ENCODE assay signal across 7 cellular contexts in genomic region chr3:17023006-17023664, GRCh38.
DNase-seq lines count a peak whose midpoint lies in the region; ATAC-seq and TF ChIP-seq lines count a peak whose summit lies in the region.

No MANE protein-coding gene starts in this region.

- H3K27ac Mint-ChIP-seq in activated naive CD4-positive, alpha-beta T cell treated with anti-CD3 and anti-CD28 coated beads for 36 hours = peak overlapping the region; percentile 90
- no peak overlapping the region for H3K27ac Mint-ChIP-seq in nephron progenitor cell

- no peak for TF ChIP-seq CTCF in nephron progenitor cell (IDR thresholded peaks at IDR 0.05)
- TF ChIP-seq CTCF in adrenal gland (IDR thresholded peaks at IDR 0.05) = no peak

- ATAC-seq in GM21367 (IDR thresholded peaks at IDR 0.05; ENCODE audit: unreplicated experiment) (peak; percentile 71), HG03520 (IDR thresholded peaks at IDR 0.05; ENCODE audit: unreplicated experiment) (peak; percentile 89)

- no peaks in the 10 kb centered on the region for H3K27me3 Mint-ChIP-seq in activated naive CD4-positive, alpha-beta T cell treated with anti-CD3 and anti-CD28 coated beads for 36 hours (ENCODE audit: low read depth)
- peaks cover 2% of the 10 kb centered on the region for H3K27me3 Mint-ChIP-seq in nephron progenitor cell (ENCODE audit: low read depth, poor library complexity)

- CTCF ChIA-PET in activated naive CD4-positive, alpha-beta T cell treated with anti-CD3 and anti-CD28 coated beads for 36 hours (lab: Charles Lee) = interaction anchor here (1.0 to 1.4 kb wide), 2 partner anchors 124 to 137 kb away, joined by 3 read pairs; no protein-coding TSS in a partner anchor

- no peaks in the 10 kb centered on the region for H3K36me3 ChIP-seq in adrenal gland (replicated peaks in 1 of 2)

- 78 to 82% (median 80%) methylated on average over 6 of the region's 6 CpGs for WGBS in adrenal gland, 4 donors

- no peak overlapping the region for H3K27ac ChIP-seq in adrenal gland

- H3K9me3 Mint-ChIP-seq in activated naive CD4-positive, alpha-beta T cell treated with anti-CD3 and anti-CD28 coated beads for 36 hours = no peaks in the 10 kb centered on the region
- H3K9me3 Mint-ChIP-seq in nephron progenitor cell = no peaks in the 10 kb centered on the region

- H3K9me3 ChIP-seq in adrenal gland (replicated peaks in 1 of 3) = no peaks in the 10 kb centered on the region

- H3K36me3 Mint-ChIP-seq in activated naive CD4-positive, alpha-beta T cell treated with anti-CD3 and anti-CD28 coated beads for 36 hours (ENCODE audit: low read depth) = no peaks in the 10 kb centered on the region
- no peaks in the 10 kb centered on the region for H3K36me3 Mint-ChIP-seq in nephron progenitor cell (ENCODE audit: low read depth)

- peaks cover 0 to 4% of the 10 kb centered on the region in 2 donors for H3K4me1 ChIP-seq in adrenal gland (replicated peaks in 1 of 2)

- intact Hi-C loops in activated naive CD4-positive, alpha-beta T cell treated with anti-CD3 and anti-CD28 coated beads for 36 hours (cut with micrococcal nuclease) = loop anchor here (1.0 to 5.0 kb wide), 8 partner anchors 121 to 736 kb away; partner anchors contain the start of gene RFTN1
- intact Hi-C loops in adrenal gland (cut with DNase I) = loop anchor here in 1 of 2 donors (10.0 kb wide), 1 partner anchor 212 kb away; no protein-coding TSS in a partner anchor

- no peak for TF ChIP-seq POLR2A in adrenal gland (IDR thresholded peaks at IDR 0.05)

- H3K4me3 Mint-ChIP-seq in activated naive CD4-positive, alpha-beta T cell treated with anti-CD3 and anti-CD28 coated beads for 36 hours = peak overlapping the region; percentile 60
- H3K4me3 Mint-ChIP-seq in nephron progenitor cell = no peak overlapping the region

- no peak overlapping the region for H3K4me3 ChIP-seq in adrenal gland

- H3K4me1 Mint-ChIP-seq in activated naive CD4-positive, alpha-beta T cell treated with anti-CD3 and anti-CD28 coated beads for 36 hours (ENCODE audit: low read depth) = peaks cover 73% of the 10 kb centered on the region
- H3K4me1 Mint-ChIP-seq in nephron progenitor cell = no peaks in the 10 kb centered on the region

- peak; percentile 82 for DNase-seq in activated naive CD4-positive, alpha-beta T cell treated with anti-CD3 and anti-CD28 coated beads for 36 hours
- peak; percentile 36 for DNase-seq in stimulated activated CD8-positive, alpha-beta memory T cell treated with anti-CD3 and anti-CD28 coated beads, Interleukin-12 subunit alpha, Interleukin-12 subunit beta, amount 100 ng/mL, for 1 hour (ENCODE audit: low read depth)
- DNase-seq in GM03348 (ENCODE audit: low spot score) = no peak
- no peak for DNase-seq in nephron progenitor cell
- no peak for DNase-seq in adrenal gland

- H3K27me3 ChIP-seq in adrenal gland = no peaks in the 10 kb centered on the region

Comparison
In these comparisons a context has a peak if more than half of its experiments do, and no peak if none do; other contexts are left out.
1. DNase-seq: peak in activated naive CD4-positive, alpha-beta T cell treated with anti-CD3 and anti-CD28 coated beads for 36 hours (single experiment) and stimulated activated CD8-positive, alpha-beta memory T cell treated with anti-CD3 and anti-CD28 coated beads, Interleukin-12 subunit alpha, Interleukin-12 subunit beta, amount 100 ng/mL, for 1 hour (single experiment); none in GM03348 (single experiment), nephron progenitor cell (single experiment) and adrenal gland (0 of 7).